Comparison of ENCODE assay signal across 24 cellular contexts in the genomic region with DNA sequence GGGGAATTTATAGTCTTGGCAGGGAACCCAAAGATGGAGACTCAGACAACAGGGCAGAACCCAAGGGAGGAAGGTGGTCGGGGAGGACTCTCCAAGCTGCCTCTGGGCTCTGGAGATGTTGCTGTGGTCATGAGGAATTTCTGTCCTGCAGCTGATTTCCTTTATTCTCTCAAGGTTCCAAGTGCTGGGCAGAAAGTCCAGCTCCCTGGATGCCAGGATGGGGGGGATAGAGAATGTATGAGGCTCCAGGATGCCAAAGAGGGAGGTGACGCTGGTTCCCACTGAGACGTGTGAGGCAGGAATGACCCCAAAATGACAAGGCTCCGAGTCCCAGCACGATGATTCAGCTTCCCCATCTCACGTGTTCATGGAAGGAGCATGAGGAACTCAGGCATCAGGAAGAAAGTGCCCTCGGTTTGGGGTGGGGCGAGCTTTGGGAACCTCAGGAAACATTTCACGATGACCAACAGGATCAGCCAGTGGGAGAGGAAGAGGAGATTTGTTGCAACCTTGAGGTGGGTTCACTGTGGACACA.
"Had no signal": no experiment of that assay in that cellular context is flagged by ENCODE, and none has a peak within 500 bp of the region (broad histone marks: within the 10 kb centered on the region; RNA-seq: fewer than 3 reads in every experiment).

No MANE protein-coding gene starts in this region.

- H3K27ac ChIP-seq: colonic mucosa, heart right ventricle, left ventricle myocardium inferior, right lobe of liver, stomach, suprapubic skin, tibial artery, VCaP had no signal

- H3K36me3 ChIP-seq: colonic mucosa, heart right ventricle, left ventricle myocardium inferior, right lobe of liver, stomach, suprapubic skin, tibial artery had no signal

- DNase-seq: activated CD4-positive, alpha-beta T cell treated with anti-CD3 and anti-CD28 coated beads for 4 hours; activated CD4-positive, alpha-beta T cell treated with anti-CD3 and anti-CD28 coated beads, Interleukin-2, amount 50 U/mL, for 48 hours; activated CD8-positive, alpha-beta memory T cell treated with anti-CD3 and anti-CD28 coated beads for 24 hours; activated effector memory CD4-positive, alpha-beta T cell treated with Interleukin-2 at 50 U/mL for 16 hours; activated naive CD4-positive, alpha-beta T cell treated with Interleukin-2 at 50 U/mL for 16 hours; anterior cingulate cortex; colonic mucosa; effector memory CD8-positive, alpha-beta T cell; foreskin fibroblast; heart right ventricle; left ventricle myocardium inferior; mesendoderm; small intestine; stimulated activated CD4-positive, alpha-beta T cell treated with anti-CD3 and anti-CD28 coated beads, Interleukin-1b, Interleukin-23, amount 100 ng/mL, for 48 hours; stimulated activated naive B cell treated with anti-CD40 and anti-IgM and Interleukin-4, amounts not matched to agents 10 μg/mL and 1 μg/mL and 100 μg/mL, for 72 hours; stomach; tibial artery had no signal

- H3K9me3 ChIP-seq: colonic mucosa, right lobe of liver had no signal

- FAIRE-seq: bronchial epithelial cell, islet of Langerhans, small intestine, TTC549 had no signal

- H3K27me3 ChIP-seq: colonic mucosa, right lobe of liver had no signal

- ATAC-seq: effector memory CD8-positive, alpha-beta T cell; heart right ventricle; right lobe of liver had no signal

- H3K4me1 ChIP-seq: colonic mucosa, heart right ventricle, left ventricle myocardium inferior, right lobe of liver, stomach, suprapubic skin, tibial artery had no signal

- H3K4me3 ChIP-seq: colonic mucosa, heart right ventricle, left ventricle myocardium inferior, lung, right lobe of liver, stomach, suprapubic skin, tibial artery had no signal
